1 cellular context compared by ENCODE assay signal in the genomic region with DNA sequence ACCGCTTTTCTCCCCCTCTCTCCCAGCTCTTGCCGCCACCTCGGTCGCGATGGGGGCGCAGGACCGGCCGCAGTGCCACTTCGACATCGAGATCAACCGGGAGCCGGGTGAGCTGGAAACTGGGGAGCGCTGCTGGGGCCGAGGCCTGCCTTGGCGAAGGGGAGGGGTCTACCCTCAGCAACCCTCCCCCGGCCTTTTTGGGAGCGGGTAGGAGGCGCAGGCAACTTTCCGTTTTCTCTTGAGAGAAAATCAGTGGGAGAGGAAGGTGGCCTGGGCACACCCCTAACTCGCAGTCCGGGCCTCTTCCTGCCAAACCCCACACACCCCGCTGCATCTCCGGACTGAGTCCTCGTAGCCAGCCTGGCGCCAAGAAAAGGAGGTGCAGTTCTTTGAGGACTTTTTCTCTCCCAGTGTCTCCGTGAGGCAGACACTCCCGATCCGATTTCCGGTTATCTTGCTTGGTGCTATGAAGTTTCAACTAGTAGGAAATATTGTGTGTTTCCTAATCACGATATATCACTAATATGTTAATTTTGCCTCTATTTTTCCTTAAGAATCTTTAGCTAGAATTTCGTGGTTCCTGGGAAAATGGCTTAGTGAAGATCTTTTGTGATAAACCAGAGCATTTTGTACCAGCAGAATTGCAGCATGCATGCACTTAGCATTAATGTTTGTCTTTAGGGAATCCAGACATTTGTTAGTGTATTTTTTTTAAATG.
TF ChIP-seq lines count a peak whose summit lies in the region.

No MANE protein-coding gene starts in this region.

TF ChIP-seq in HCT116, 20 proteins besides CTCF, POLR2A, EP300 and RAD21 (continued from another document):
- TF ChIP-seq EZH2phosphoT487 (IDR thresholded peaks at IDR 0.05; ENCODE audit: borderline replicate concordance): no peak
